ENCODE assay signal across 22 cellular contexts in the genomic region with DNA sequence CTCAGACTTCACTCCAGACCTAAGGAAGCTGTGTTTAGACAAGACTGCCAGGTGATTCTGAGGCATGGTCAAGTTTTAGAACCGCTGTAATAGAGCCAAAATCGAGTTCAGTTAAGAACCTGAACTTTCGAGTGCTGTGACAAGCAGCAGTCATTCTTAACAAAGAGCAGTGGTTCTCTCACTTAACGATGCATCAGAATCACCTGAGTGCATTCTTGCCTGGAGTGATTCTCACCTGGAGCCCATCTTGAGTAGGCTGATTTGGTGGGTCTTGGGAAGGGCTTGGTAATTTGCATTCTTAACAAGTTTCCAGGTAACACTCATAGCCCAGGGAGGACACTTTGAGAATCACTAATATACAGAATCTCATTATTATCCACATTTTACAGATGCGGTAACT. TPM values are rescaled to one million over a fixed set of nuclear protein-coding genes. Genes with fewer than 3 reads are reported as not detected.
DNase-seq lines count a peak whose midpoint lies in the region; ATAC-seq and TF ChIP-seq lines count a peak whose summit lies in the region.
"Had no signal": no experiment of that assay in that cellular context is flagged by ENCODE, and none has a peak within 500 bp of the region (broad histone marks: within the 10 kb centered on the region; RNA-seq: fewer than 3 reads in every experiment).

No MANE protein-coding gene starts in this region.

- no peak for TF ChIP-seq POLR2A in body of pancreas (IDR thresholded peaks at IDR 0.05)

- WGBS in endodermal cell (ENCODE audit: insufficient coverage in 1 of 2, insufficient read length in 1 of 2), 2 experiments, result 76 to 82% methylated on average over 5 of the region's 5 CpGs
- WGBS in body of pancreas, 2 donors, result 66 to 76% methylated on average over 5 of the region's 5 CpGs

- H3K4me3 Mint-ChIP-seq in activated naive CD4-positive, alpha-beta T cell treated with anti-CD3 and anti-CD28 coated beads, Interleukin-2, amount 10 ng/mL, durations not matched to agents 7 days and 5 days, result no peak overlapping the region
- H3K4me3 Mint-ChIP-seq in GM23338 (no peak overlapping the region), WTC11 (no peak overlapping the region), endodermal cell (no peak overlapping the region)
- H3K4me3 Mint-ChIP-seq: CD14-positive monocyte; CD4-positive, alpha-beta T cell; CD8-positive, alpha-beta memory T cell had no signal

- peaks cover 45% of the 10 kb centered on the region for H3K4me1 Mint-ChIP-seq in activated naive CD4-positive, alpha-beta T cell treated with anti-CD3 and anti-CD28 coated beads, Interleukin-2, amount 10 ng/mL, durations not matched to agents 7 days and 5 days
- H3K4me1 Mint-ChIP-seq in GM23338 (peaks cover 13% of the 10 kb centered on the region), WTC11 (peaks cover 24% of the 10 kb centered on the region), endodermal cell (peaks cover 15% of the 10 kb centered on the region)
- H3K4me1 Mint-ChIP-seq: CD8-positive, alpha-beta memory T cell had no signal

- CTCF ChIA-PET in activated naive CD4-positive, alpha-beta T cell treated with anti-CD3 and anti-CD28 coated beads, Interleukin-2, amount 10 ng/mL, durations not matched to agents 7 days and 5 days (lab: Charles Lee), result no interaction called here
- CTCF ChIA-PET in WTC11 (lab: Charles Lee), result no interaction called here

- no peak for TF ChIP-seq CTCF in GM23338 (conservative IDR thresholded peaks at IDR 0.05; ENCODE audit: low read depth in 2 of 2)
- TF ChIP-seq CTCF in WTC11 (IDR thresholded peaks at IDR 0.05), result no peak
- TF ChIP-seq CTCF in endodermal cell (conservative IDR thresholded peaks at IDR 0.05), result no peak
- TF ChIP-seq CTCF in body of pancreas (IDR thresholded peaks at IDR 0.05), result no peak

- H3K4me3 ChIP-seq in GM23338 (no peak overlapping the region), endodermal cell (ENCODE audit: low read length) (no peak overlapping the region), body of pancreas (no peak overlapping the region)
- H3K4me3 ChIP-seq: A549; BLaER1 treated with 17β-estradiol and CSF1 and Interleukin-3, amounts not matched to agents 10 nM and 100 nM; GM12878; GM23248 had no signal

- no peak overlapping the region for H2AFZ ChIP-seq in GM23338
- H2AFZ ChIP-seq: GM23248 had no signal

- H3K27ac Mint-ChIP-seq in activated naive CD4-positive, alpha-beta T cell treated with anti-CD3 and anti-CD28 coated beads, Interleukin-2, amount 10 ng/mL, durations not matched to agents 7 days and 5 days, result peak overlapping the region; percentile 45
- no peak overlapping the region for H3K27ac Mint-ChIP-seq in activated naive CD4-positive, alpha-beta T cell treated with anti-CD3 and anti-CD28 coated beads, Interleukin-2, amount 50 U/mL, for 72 hours
- no peak overlapping the region for H3K27ac Mint-ChIP-seq in GM23338
- H3K27ac Mint-ChIP-seq in WTC11, result 0 out of 2 replicates have a peak overlapping the region, but pooled peaks have one; percentile 4
- H3K27ac Mint-ChIP-seq in endodermal cell, result no peak overlapping the region
- H3K27ac Mint-ChIP-seq: CD4-positive, alpha-beta T cell had no signal

- no peaks in the 10 kb centered on the region for H3K36me3 ChIP-seq in GM23338 (ENCODE audit: insufficient read depth)
- H3K36me3 ChIP-seq in endodermal cell (ENCODE audit: control insufficient read depth, insufficient read depth, low read length), result no peaks in the 10 kb centered on the region
- no peaks in the 10 kb centered on the region for H3K36me3 ChIP-seq in body of pancreas (replicated peaks in 1 of 2; ENCODE audit: insufficient read depth in 1 of 2, low read depth in 2 of 2)
- H3K36me3 ChIP-seq: BLaER1 treated with 17β-estradiol and CSF1 and Interleukin-3, amounts not matched to agents 10 nM and 100 nM had no signal

- intact Hi-C loops in body of pancreas (cut with DNase I), result no loop called here

- no peaks in the 10 kb centered on the region for H3K79me2 ChIP-seq in GM23338 (replicated peaks; ENCODE audit: insufficient read depth)

- no peak overlapping the region for H3K9ac ChIP-seq in endodermal cell (ENCODE audit: extremely low read depth, low read length, poor library complexity, severe bottlenecking)
- H3K9ac ChIP-seq: BLaER1 treated with 17β-estradiol and CSF1 and Interleukin-3, amounts not matched to agents 10 nM and 100 nM; GM23248 had no signal

- H3F3A ChIP-seq in GM23338 (replicated peaks; ENCODE audit: low read depth), result no peaks in the 10 kb centered on the region

- H3K27me3 Mint-ChIP-seq in activated naive CD4-positive, alpha-beta T cell treated with anti-CD3 and anti-CD28 coated beads, Interleukin-2, amount 10 ng/mL, durations not matched to agents 7 days and 5 days, result peaks cover 27% of the 10 kb centered on the region
- H3K27me3 Mint-ChIP-seq in GM23338 (ENCODE audit: insufficient read depth, low read depth, poor library complexity) (no peaks in the 10 kb centered on the region), WTC11 (ENCODE audit: low read depth) (peaks cover 2% of the 10 kb centered on the region), endodermal cell (ENCODE audit: insufficient read depth) (no peaks in the 10 kb centered on the region)
- H3K27me3 Mint-ChIP-seq: CD4-positive, alpha-beta T cell had no signal

- H3K27ac ChIP-seq in GM23338 (ENCODE audit: low read depth) (no peak overlapping the region), endodermal cell (ENCODE audit: low read depth, low read length) (no peak overlapping the region), body of pancreas (no peak overlapping the region)
- H3K27ac ChIP-seq: A549, GM23248 had no signal

- H3K9me3 ChIP-seq in endodermal cell (ENCODE audit: control insufficient read depth, low read length) (no peaks in the 10 kb centered on the region), body of pancreas (no peaks in the 10 kb centered on the region)
- H3K9me3 ChIP-seq: A549; BE2C; BLaER1 treated with 17β-estradiol and CSF1 and Interleukin-3, amounts not matched to agents 10 nM and 100 nM had no signal

- peaks cover 63% of the 10 kb centered on the region for H3K36me3 Mint-ChIP-seq in activated naive CD4-positive, alpha-beta T cell treated with anti-CD3 and anti-CD28 coated beads, Interleukin-2, amount 10 ng/mL, durations not matched to agents 7 days and 5 days
- H3K36me3 Mint-ChIP-seq in activated naive CD4-positive, alpha-beta T cell treated with anti-CD3 and anti-CD28 coated beads, Interleukin-2, amount 50 U/mL, for 72 hours, result no peaks in the 10 kb centered on the region
- H3K36me3 Mint-ChIP-seq in GM23338 (ENCODE audit: low read depth), result no peaks in the 10 kb centered on the region
- H3K36me3 Mint-ChIP-seq in WTC11, result no peaks in the 10 kb centered on the region
- H3K36me3 Mint-ChIP-seq in endodermal cell (ENCODE audit: low read depth), result peaks cover 16% of the 10 kb centered on the region
- H3K36me3 Mint-ChIP-seq: CD14-positive monocyte; CD8-positive, alpha-beta memory T cell had no signal

- peaks cover 14% of the 10 kb centered on the region; the same call in 1 of the 2 replicates for H3K9me2 ChIP-seq in GM23338 (ENCODE audit: insufficient read depth)

- DNase-seq in activated naive CD4-positive, alpha-beta T cell treated with anti-CD3 and anti-CD28 coated beads, Interleukin-2, amount 10 ng/mL, durations not matched to agents 7 days and 5 days, result no peak
- no peak for DNase-seq in activated naive CD4-positive, alpha-beta T cell treated with anti-CD3 and anti-CD28 coated beads, Interleukin-2, amount 50 U/mL, for 72 hours (ENCODE audit: low spot score in 2 of 2)
- DNase-seq in GM23338 (ENCODE audit: low spot score) (peak; percentile 9), WTC11 (ENCODE audit: low spot score) (no peak), endodermal cell (peak; percentile 55), NCI-H82 (lab: John Stamatoyannopoulos, UW) (no peak), body of pancreas (no peak)
- DNase-seq: 8988T; ACHN; BE2C; CD4-positive, alpha-beta T cell; CD8-positive, alpha-beta memory T cell; DMS 273 treated with DMSO at 0.1 percent for 48 hours; DMS79; EL; GDM1; GM23248; HCEC 1CT had no signal

- H3K9me3 Mint-ChIP-seq in activated naive CD4-positive, alpha-beta T cell treated with anti-CD3 and anti-CD28 coated beads, Interleukin-2, amount 10 ng/mL, durations not matched to agents 7 days and 5 days, result no peaks in the 10 kb centered on the region
- H3K9me3 Mint-ChIP-seq in activated naive CD4-positive, alpha-beta T cell treated with anti-CD3 and anti-CD28 coated beads, Interleukin-2, amount 50 U/mL, for 72 hours, result no peaks in the 10 kb centered on the region
- H3K9me3 Mint-ChIP-seq in GM23338 (no peaks in the 10 kb centered on the region; the same call in 2 of the 3 replicates), WTC11 (no peaks in the 10 kb centered on the region), endodermal cell (no peaks in the 10 kb centered on the region)
- H3K9me3 Mint-ChIP-seq: CD4-positive, alpha-beta T cell; CD8-positive, alpha-beta memory T cell had no signal

- H4K20me1 ChIP-seq in GM23338 (replicated peaks; ENCODE audit: insufficient read depth), result no peaks in the 10 kb centered on the region
- H4K20me1 ChIP-seq: BLaER1 treated with 17β-estradiol and CSF1 and Interleukin-3, amounts not matched to agents 10 nM and 100 nM had no signal

- H3K27me3 ChIP-seq in GM23338 (ENCODE audit: insufficient read depth) (no peaks in the 10 kb centered on the region), endodermal cell (ENCODE audit: control insufficient read depth, insufficient read depth, low read length, poor library complexity, severe bottlenecking) (no peaks in the 10 kb centered on the region), body of pancreas (no peaks in the 10 kb centered on the region)
- H3K27me3 ChIP-seq: BE2C; BLaER1 treated with 17β-estradiol and CSF1 and Interleukin-3, amounts not matched to agents 10 nM and 100 nM had no signal

- peaks cover 10% of the 10 kb centered on the region; the same call in 1 of the 2 replicates for H3K4me1 ChIP-seq in GM23338 (ENCODE audit: insufficient read depth)
- H3K4me1 ChIP-seq in endodermal cell (ENCODE audit: control insufficient read depth, insufficient read depth, low read length), result peaks cover 5% of the 10 kb centered on the region
- H3K4me1 ChIP-seq in body of pancreas, result no peaks in the 10 kb centered on the region
- H3K4me1 ChIP-seq: A549, BE2C had no signal

- POLR2A ChIA-PET in WTC11 (lab: Charles Lee), result no interaction called here

- H3K4me2 ChIP-seq in GM23338, result no peak overlapping the region
- H3K4me2 ChIP-seq: A549 had no signal

- ATAC-seq in activated naive CD4-positive, alpha-beta T cell treated with anti-CD3 and anti-CD28 coated beads, Interleukin-2, amount 50 U/mL, for 72 hours, result no peak
- no peak for ATAC-seq in GM23338
- no peak for ATAC-seq in WTC11
- ATAC-seq in body of pancreas, result no peak
- ATAC-seq: A549, GM12878 had no signal

RNA-seq across cellular contexts. Expression of a gene that starts 44.7 kb away (rescaled TPM):
- total RNA-seq in activated naive CD4-positive, alpha-beta T cell treated with anti-CD3 and anti-CD28 coated beads, Interleukin-2, amount 50 U/mL, for 72 hours, result under 1 TPM; 0.06 to 0.41 TPM
- 0.54 and 0.80 TPM in 2 replicates for total RNA-seq in GM23338 (2014; rRNA removed; shearing (Covaris generic))
- polyA plus RNA-seq in GM23338 (2016; fragmentation: Nextera tagmentation; extraction: Ambion mirVana), result 0.08 and 0.14 TPM in 2 replicates
- 0.41 to 0.81 TPM (median 0.46 TPM) in 3 replicates for total RNA-seq in WTC11 (2021)
- total RNA-seq in endodermal cell, result 10 to 100 TPM; 24.0 to 42.7 TPM
- polyA plus RNA-seq in endodermal cell (2013, experiment 1 of 2), result 2.4 TPM
- polyA plus RNA-seq in endodermal cell (2013, experiment 2 of 2), result 2.2 TPM
- 1 to 10 TPM; 2.1 to 8.2 TPM for total RNA-seq in body of pancreas
- polyA plus RNA-seq: CD14-positive monocyte, GM12878, GM23248 had no signal

Comparison
In these comparisons a context has a peak if more than half of its experiments do, and no peak if none do; other contexts are left out.
1. H3K27ac Mint-ChIP-seq: peak in activated naive CD4-positive, alpha-beta T cell treated with anti-CD3 and anti-CD28 coated beads, Interleukin-2, amount 10 ng/mL, durations not matched to agents 7 days and 5 days (single experiment) and WTC11 (single experiment); none in activated naive CD4-positive, alpha-beta T cell treated with anti-CD3 and anti-CD28 coated beads, Interleukin-2, amount 50 U/mL, for 72 hours (0 of 2), GM23338 (single experiment) and endodermal cell (single experiment).
2. DNase-seq: peak in GM23338 (single experiment) and endodermal cell (single experiment); none in activated naive CD4-positive, alpha-beta T cell treated with anti-CD3 and anti-CD28 coated beads, Interleukin-2, amount 10 ng/mL, durations not matched to agents 7 days and 5 days (single experiment), activated naive CD4-positive, alpha-beta T cell treated with anti-CD3 and anti-CD28 coated beads, Interleukin-2, amount 50 U/mL, for 72 hours (0 of 2), WTC11 (single experiment), NCI-H82 (single experiment) and body of pancreas (0 of 4).